15 cellular contexts compared by ENCODE assay signal in the genomic region with DNA sequence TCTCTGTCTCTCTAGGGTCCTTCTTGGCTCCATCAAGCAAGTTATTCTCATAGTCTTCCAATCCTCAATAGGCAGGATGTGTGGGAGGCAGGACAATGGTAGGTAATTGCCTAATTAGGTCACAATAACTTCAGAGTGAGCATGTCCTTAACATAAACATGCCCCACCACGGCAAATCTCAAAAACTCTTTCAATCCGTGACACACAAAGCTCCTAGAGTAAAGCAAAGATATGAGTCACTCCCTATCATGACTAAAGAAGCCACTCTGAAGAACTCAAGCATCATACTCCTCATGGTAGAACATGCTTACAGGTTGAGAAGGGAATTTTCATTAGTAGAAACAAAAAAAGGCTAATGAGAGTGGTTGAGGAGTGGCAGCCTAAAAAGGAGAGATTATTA. TPM values are rescaled to one million over a fixed set of nuclear protein-coding genes. Genes with fewer than 3 reads are reported as not detected.
DNase-seq lines count a peak whose midpoint lies in the region; ATAC-seq, FAIRE-seq and TF ChIP-seq lines count a peak whose summit lies in the region.
"Had no signal": no experiment of that assay in that cellular context is flagged by ENCODE, and none has a peak within 500 bp of the region (broad histone marks: within the 10 kb centered on the region; RNA-seq: fewer than 3 reads in every experiment).

No MANE protein-coding gene starts in this region.

- H3K27ac ChIP-seq in neuronal stem cell (replicated peaks; ENCODE audit: low read length): no peak overlapping the region
- no peak overlapping the region for H3K27ac ChIP-seq in pancreas
- H3K27ac ChIP-seq: uterus had no signal

- H3K9me3 ChIP-seq in neuronal stem cell (replicated peaks in 1 of 2; ENCODE audit: control insufficient read depth in 2 of 2, insufficient read depth in 1 of 2, low read depth in 1 of 2, low read length in 2 of 2) (no peaks in the 10 kb centered on the region), pancreas (no peaks in the 10 kb centered on the region)
- H3K9me3 ChIP-seq: uterus had no signal

- WGBS in neuronal stem cell (ENCODE audit: extremely low coverage in 2 of 2, insufficient read length in 2 of 2, insufficient replicate concordance in 1 of 2), 2 donors: no CpG with 5 or more reads among the region's 2 CpGs
- whole genome bisulfite sequencing in pancreas, 2 donors: 72 to 81% methylated on average over 2 of the region's 2 CpGs

- no peak for TF ChIP-seq CTCF in pancreas (IDR thresholded peaks at IDR 0.05)

- no peaks in the 10 kb centered on the region for H3K36me3 ChIP-seq in neuronal stem cell (replicated peaks in 1 of 2; ENCODE audit: control insufficient read depth in 2 of 2, insufficient read depth in 2 of 2, low read length in 2 of 2)
- H3K36me3 ChIP-seq in pancreas: no peaks in the 10 kb centered on the region
- H3K36me3 ChIP-seq: uterus had no signal

- H3K18ac ChIP-seq in neuronal stem cell (ENCODE audit: low read length): no peak overlapping the region

- intact Hi-C loops in pancreas (cut with DNase I): no loop called here

- H2BK12ac ChIP-seq in neuronal stem cell (ENCODE audit: low read length): no peak overlapping the region

- H4K8ac ChIP-seq in neuronal stem cell (ENCODE audit: low read depth, low read length): no peak overlapping the region

- ATAC-seq in HG02610 (IDR thresholded peaks at IDR 0.05; ENCODE audit: unreplicated experiment): peak; percentile 81
- ATAC-seq in HG02973 (IDR thresholded peaks at IDR 0.05; ENCODE audit: unreplicated experiment): no peak
- ATAC-seq in pancreas: no peak

- no peak overlapping the region for H3K4ac ChIP-seq in neuronal stem cell (ENCODE audit: low read length)

- H3K4me3 ChIP-seq in neuronal stem cell (ENCODE audit: low read length in 2 of 2): no peak overlapping the region
- no peak overlapping the region for H3K4me3 ChIP-seq in pancreas
- H3K4me3 ChIP-seq: uterus had no signal

- DNase-seq in Daoy (ENCODE audit: low read depth) (peak; percentile 89), RKO (ENCODE audit: low spot score) (peak; percentile 54), glomerular visceral epithelial cell (ENCODE audit: extremely low spot score) (peak; percentile 37), neuronal stem cell (ENCODE audit: low spot score) (no peak), pancreas (no peak), NCI-H2171 (lab: John Stamatoyannopoulos, UW) (no peak)
- DNase-seq: CD8-positive, alpha-beta memory T cell; NCI-H1436 treated with DMSO at 0.1 percent for 48 hours; NK-92 treated with Interleukin-12 subunit alpha and Interleukin-12 subunit beta, amount 100 ng/mL, for 24 hours; uterus had no signal

- H2AFZ ChIP-seq in neuronal stem cell (ENCODE audit: low read length): no peak overlapping the region

- no peak overlapping the region for H3K14ac ChIP-seq in neuronal stem cell (ENCODE audit: low read length)

- no peak overlapping the region for H2BK5ac ChIP-seq in neuronal stem cell (ENCODE audit: low read length)

- H3K4me2 ChIP-seq in neuronal stem cell (ENCODE audit: insufficient read depth, low read length, poor library complexity, severe bottlenecking): no peak overlapping the region

- no peak overlapping the region for H2BK120ac ChIP-seq in neuronal stem cell (ENCODE audit: low read depth, low read length)

- no peak overlapping the region for H2BK15ac ChIP-seq in neuronal stem cell (ENCODE audit: low read length)

- H4K91ac ChIP-seq in neuronal stem cell (ENCODE audit: low read depth, low read length, poor library complexity): no peak overlapping the region

- no peak overlapping the region for H3K23ac ChIP-seq in neuronal stem cell (ENCODE audit: low read depth, low read length, poor library complexity)

- no peak for FAIRE-seq in pancreas (lab: Jason Lieb, UNC)
- FAIRE-seq: endometrium had no signal

- H2AK5ac ChIP-seq in neuronal stem cell (ENCODE audit: low read depth, low read length): no peak overlapping the region

- H3K27me3 ChIP-seq in neuronal stem cell (ENCODE audit: control insufficient read depth in 3 of 3, insufficient read depth in 3 of 3, low read depth in 1 of 3, low read length in 3 of 3) (peaks cover 0 to 9% (median 0%) of the 10 kb centered on the region in 3 experiments), pancreas (no peaks in the 10 kb centered on the region)
- H3K27me3 ChIP-seq: uterus had no signal

- no peak overlapping the region for H3K9ac ChIP-seq in neuronal stem cell (ENCODE audit: low read depth, low read length, poor library complexity)

- H3K79me1 ChIP-seq in neuronal stem cell (ENCODE audit: low read depth, low read length): no peaks in the 10 kb centered on the region

- H3K4me1 ChIP-seq in neuronal stem cell (ENCODE audit: control insufficient read depth in 2 of 2, insufficient read depth in 1 of 2, low read depth in 1 of 2, low read length in 2 of 2) (no peaks in the 10 kb centered on the region), pancreas (peaks cover 0 to 6% (median 3%) of the 10 kb centered on the region in 3 donors)
- H3K4me1 ChIP-seq: uterus had no signal

RNA-seq across cellular contexts. Expression of gene HAO2, which starts 4.9 kb away (rescaled TPM):
- total RNA-seq in Daoy (2014; rRNA removed; shearing (Covaris generic)): not detected in 2 replicates
- not detected for polyA plus RNA-seq in neuronal stem cell (2013, experiment 1 of 2)
- polyA plus RNA-seq in neuronal stem cell (2013, experiment 2 of 2): 0.01 TPM
- not detected for total RNA-seq in pancreas
- not detected for polyA plus RNA-seq in pancreas
- total RNA-seq: CD8-positive, alpha-beta memory T cell; skeletal muscle tissue; T-helper 1 cell treated with Interleukin-12 subunit alpha and Interleukin-12 subunit beta and Interleukin-4 antibody, amounts not matched to agents 30 ng/mL and 1 ng/mL, for 36 hours had no signal
- polyA plus RNA-seq: CD8-positive, alpha-beta memory T cell had no signal

RNA-seq across cellular contexts. Expression of gene HSD3B2, which starts 41.5 kb away (rescaled TPM):
- not detected in 2 replicates for total RNA-seq in Daoy (2014; rRNA removed; shearing (Covaris generic))
- not detected for polyA plus RNA-seq in neuronal stem cell (2013, experiment 1 of 2)
- 0.03 TPM for polyA plus RNA-seq in neuronal stem cell (2013, experiment 2 of 2)
- 1 to 10 TPM in 1 of 6 donors, not detected in 5; 1.4 TPM for total RNA-seq in pancreas
- not detected for polyA plus RNA-seq in pancreas
- total RNA-seq: CD8-positive, alpha-beta memory T cell; skeletal muscle tissue; T-helper 1 cell treated with Interleukin-12 subunit alpha and Interleukin-12 subunit beta and Interleukin-4 antibody, amounts not matched to agents 30 ng/mL and 1 ng/mL, for 36 hours had no signal
- polyA plus RNA-seq: CD8-positive, alpha-beta memory T cell had no signal

Comparison
In these comparisons a context has a peak if more than half of its experiments do, and no peak if none do; other contexts are left out.
1. DNase-seq: peak in Daoy (single experiment), RKO (single experiment) and glomerular visceral epithelial cell (single experiment); none in neuronal stem cell (single experiment), pancreas (0 of 6) and NCI-H2171 (single experiment).